8 cellular contexts compared by ENCODE assay signal in the genomic region with DNA sequence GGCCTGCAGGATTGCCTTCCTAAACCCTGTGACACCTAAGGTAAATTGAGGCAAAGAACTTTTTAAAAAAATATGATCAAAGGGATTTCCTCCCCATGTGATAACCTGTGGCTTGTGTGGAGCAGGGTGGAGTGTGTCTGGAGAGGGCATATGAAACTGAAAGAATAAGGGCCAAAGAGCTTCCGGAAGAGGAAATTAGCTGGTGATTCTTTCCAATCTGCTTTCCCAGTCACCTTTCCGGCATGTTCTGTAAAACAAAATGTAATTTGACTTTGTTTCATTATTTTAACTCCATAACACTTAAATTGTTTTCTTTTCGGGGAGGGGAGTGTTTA. TPM values are rescaled to one million over a fixed set of nuclear protein-coding genes. Genes with fewer than 3 reads are reported as not detected.
DNase-seq lines count a peak whose midpoint lies in the region; ATAC-seq and TF ChIP-seq lines count a peak whose summit lies in the region.

No MANE protein-coding gene starts in this region.

- no peaks in the 10 kb centered on the region for H4K20me1 ChIP-seq in HCT116 (ENCODE audit: insufficient read depth)

- H3K9me3 ChIP-seq in HCT116 (ENCODE audit: control insufficient read depth in 1 of 2, insufficient read depth in 1 of 2, low read depth in 1 of 2, low read length in 2 of 2) = no peaks in the 10 kb centered on the region
- H3K9me3 ChIP-seq in heart right ventricle = no peaks in the 10 kb centered on the region
- H3K9me3 ChIP-seq in psoas muscle = no peaks in the 10 kb centered on the region

- no peak overlapping the region for H2AFZ ChIP-seq in HCT116 (ENCODE audit: low read depth, low read length, poor library complexity, severe bottlenecking)

- H3K4me2 ChIP-seq in HCT116 (ENCODE audit: low read length) = peak overlapping the region; percentile 82

- H3K4me3 ChIP-seq in HCT116 (replicated peaks in 1 of 2; ENCODE audit: low read depth in 1 of 2, low read length in 2 of 2) (peak overlapping the region; percentile 64 to 73), heart right ventricle (peak overlapping the region; percentile 53 to 81 (median 70)), psoas muscle (peak overlapping the region; percentile 69)

- no peak for TF ChIP-seq CTCF in HCT116 (IDR thresholded peaks at IDR 0.05 in 2 of 3, conservative IDR thresholded peaks at IDR 0.05 in 1 of 3; ENCODE audit: borderline replicate concordance in 1 of 3, insufficient read depth in 1 of 3, low read depth in 2 of 3, low read length in 2 of 3)
- TF ChIP-seq CTCF in heart right ventricle (IDR thresholded peaks at IDR 0.05) = no peak
- no peak for TF ChIP-seq CTCF in psoas muscle (IDR thresholded peaks at IDR 0.05)

- no peaks in the 10 kb centered on the region for H3K9me2 ChIP-seq in HCT116 (ENCODE audit: insufficient read depth)

- peak overlapping the region; percentile 86 for H3K27ac Mint-ChIP-seq in activated T-helper 17 cell treated with anti-CD3 and anti-CD28 coated beads, Interleukin-2, amount 50 U/mL, for 72 hours

- no peak for DNase-seq in activated T-cell treated with anti-CD3 and anti-CD28 coated beads, Interleukin-2, amount 50 U/mL, for 4 hours
- no peak for DNase-seq in activated T-cell treated with anti-CD3 and anti-CD28 coated beads, Interleukin-2, amount 50 U/mL, for 48 hours
- DNase-seq in HCT116 (ENCODE audit: low read depth, low spot score) (no peak), M059J (ENCODE audit: low read depth) (peak; percentile 76), heart right ventricle (peak in 1 of 2 donors; percentile 18), psoas muscle (no peak), head of caudate nucleus (no peak)

- WGBS in heart right ventricle, 2 donors = 0% methylated on average over 3 of the region's 3 CpGs
- 0 to 52% (median 0%) methylated on average over 3 of the region's 3 CpGs for WGBS in psoas muscle, 3 donors

- H3K36me3 ChIP-seq in HCT116 (ENCODE audit: control insufficient read depth in 1 of 2, insufficient read depth in 2 of 2, low read length in 2 of 2) = no peaks in the 10 kb centered on the region
- no peaks in the 10 kb centered on the region for H3K36me3 ChIP-seq in heart right ventricle
- H3K36me3 ChIP-seq in psoas muscle (ENCODE audit: insufficient read depth in 1 of 2, low read depth in 1 of 2) = no peaks in the 10 kb centered on the region

- H3K27me3 Mint-ChIP-seq in activated T-cell treated with anti-CD3 and anti-CD28 coated beads, Interleukin-2, amount 50 U/mL, for 4 hours (ENCODE audit: low read depth) = no peaks in the 10 kb centered on the region
- H3K27me3 Mint-ChIP-seq in activated T-helper 17 cell treated with anti-CD3 and anti-CD28 coated beads, Interleukin-2, amount 50 U/mL, for 72 hours = no peaks in the 10 kb centered on the region

- H3K79me2 ChIP-seq in HCT116 (ENCODE audit: insufficient read depth, low read length) = peaks cover 51% of the 10 kb centered on the region

- TF ChIP-seq POLR2A in HCT116 (IDR thresholded peaks at IDR 0.05; ENCODE audit: borderline replicate concordance, extremely low read depth, insufficient read depth, insufficient read length) = no peak

- peaks cover 11 to 15% of the 10 kb centered on the region in 2 experiments for H3K4me1 ChIP-seq in HCT116 (ENCODE audit: control insufficient read depth in 1 of 2, insufficient read depth in 2 of 2, low read length in 2 of 2)
- peaks cover 0 to 25% (median 0%) of the 10 kb centered on the region in 9 donors for H3K4me1 ChIP-seq in heart right ventricle
- no peaks in the 10 kb centered on the region for H3K4me1 ChIP-seq in psoas muscle

- no TSS peak for BruUV-seq in HCT116 (replicated peaks; lab: Mats Ljungman, UMichigan)

- CTCF ChIA-PET in HCT116 (lab: Charles Lee) = interaction anchor here (0.7 kb wide), 1 partner anchor 27 kb away, joined by 4 read pairs; no protein-coding TSS in a partner anchor

- peak overlapping the region; percentile 87 for H3K4me3 Mint-ChIP-seq in activated T-cell treated with anti-CD3 and anti-CD28 coated beads, Interleukin-2, amount 50 U/mL, for 4 hours
- peak overlapping the region; percentile 89 for H3K4me3 Mint-ChIP-seq in activated T-helper 17 cell treated with anti-CD3 and anti-CD28 coated beads, Interleukin-2, amount 50 U/mL, for 72 hours

- H3K36me3 Mint-ChIP-seq in activated T-cell treated with anti-CD3 and anti-CD28 coated beads, Interleukin-2, amount 50 U/mL, for 4 hours (ENCODE audit: insufficient read depth) = peaks cover 2% of the 10 kb centered on the region
- peaks cover 15% of the 10 kb centered on the region for H3K36me3 Mint-ChIP-seq in activated T-helper 17 cell treated with anti-CD3 and anti-CD28 coated beads, Interleukin-2, amount 50 U/mL, for 72 hours (ENCODE audit: low read depth)

- RAD21 ChIA-PET in HCT116 (lab: Charles Lee; ENCODE audit: low non-redundant PET in 1 of 2, low total read pairs in 2 of 2, uncharacterized antibody in 2 of 2, unreplicated experiment in 2 of 2) = no interaction called here

- POLR2A ChIA-PET in HCT116 (lab: Charles Lee) = interaction anchor here (1.3 kb wide), 1 partner anchor 9 kb away, joined by 3 read pairs; no protein-coding TSS in a partner anchor

- H3K27ac ChIP-seq in HCT116 (ENCODE audit: low read depth, low read length) = peak overlapping the region; percentile 93
- H3K27ac ChIP-seq in heart right ventricle = peak overlapping the region; percentile 88 to 99 (median 97)
- peak overlapping the region; percentile 96 for H3K27ac ChIP-seq in psoas muscle

- no peaks in the 10 kb centered on the region for H3K9me3 Mint-ChIP-seq in activated T-cell treated with anti-CD3 and anti-CD28 coated beads, Interleukin-2, amount 50 U/mL, for 4 hours
- H3K9me3 Mint-ChIP-seq in activated T-helper 17 cell treated with anti-CD3 and anti-CD28 coated beads, Interleukin-2, amount 50 U/mL, for 72 hours = no peaks in the 10 kb centered on the region

- peaks cover 17% of the 10 kb centered on the region for H3K4me1 Mint-ChIP-seq in activated T-cell treated with anti-CD3 and anti-CD28 coated beads, Interleukin-2, amount 50 U/mL, for 4 hours (ENCODE audit: low read depth)
- peaks cover 6% of the 10 kb centered on the region for H3K4me1 Mint-ChIP-seq in activated T-helper 17 cell treated with anti-CD3 and anti-CD28 coated beads, Interleukin-2, amount 50 U/mL, for 72 hours

- no peak for TF ChIP-seq RAD21 in HCT116 (IDR thresholded peaks at IDR 0.05; ENCODE audit: low read depth)

- H3K9ac ChIP-seq in HCT116 (ENCODE audit: low read length) = peak overlapping the region; percentile 91

- H3K27me3 ChIP-seq in HCT116 (ENCODE audit: insufficient read depth, low read length) (no peaks in the 10 kb centered on the region), heart right ventricle (no peaks in the 10 kb centered on the region), psoas muscle (ENCODE audit: insufficient read depth in 3 of 3, low read length in 2 of 3) (no peaks in the 10 kb centered on the region)

- intact Hi-C loops in HCT116 (cut with micrococcal nuclease) (no loop called here), heart right ventricle (cut with DNase I) (no loop called here), psoas muscle (cut with DNase I) (loop anchor here in 1 of 2 donors (1.0 kb wide), 1 partner anchor 101 kb away; a partner anchor contains a TSS), head of caudate nucleus (cut with DNase I) (no loop called here)

- ATAC-seq in activated T-cell treated with anti-CD3 and anti-CD28 coated beads, Interleukin-2, amount 50 U/mL, for 4 hours = peak; percentile 10 to 22
- ATAC-seq in HCT116 = peak; percentile 39
- ATAC-seq in activated T-helper 17 cell treated with anti-CD3 and anti-CD28 coated beads, Interleukin-2, amount 50 U/mL, for 72 hours (replicated peaks) = peak; percentile 54
- peak; percentile 34 to 57 (median 44) for ATAC-seq in heart right ventricle
- peak in 3 of 4 donors; percentile 37 to 48 (median 40) for ATAC-seq in psoas muscle

TF ChIP-seq in HCT116, 20 proteins besides CTCF, POLR2A, EP300 and RAD21:
- TF ChIP-seq SIN3A (IDR thresholded peaks at IDR 0.05; ENCODE audit: low read depth) (no peak), ZNF274 (IDR thresholded peaks at IDR 0.05; ENCODE audit: low read depth, low read length) (no peak), SP1 (IDR thresholded peaks at IDR 0.05; ENCODE audit: low read depth) (no peak; the same call in 1 of the 2 replicates), ELF1 (IDR thresholded peaks at IDR 0.05; ENCODE audit: borderline replicate concordance, low read depth) (peak; percentile 7; the same call in 1 of the 2 replicates), SRF (IDR thresholded peaks at IDR 0.05; ENCODE audit: low read depth) (no peak)
TF ChIP-seq in HCT116: peak in this region for 1.

RNA-seq across cellular contexts. Expression of a gene that starts 0.6 kb away (rescaled TPM):
- 10 to 100 TPM; 28.8 to 34.9 (median 32.8) TPM for total RNA-seq in activated T-cell treated with anti-CD3 and anti-CD28 coated beads, Interleukin-2, amount 50 U/mL, for 4 hours
- total RNA-seq in HCT116 (2021; ENCODE audit: unreplicated experiment) = 41.0 TPM
- 12.3 and 21.7 TPM in 2 replicates for polyA plus RNA-seq in HCT116 (2012)
- 29.8 and 44.2 TPM in 2 replicates for total RNA-seq in M059J (2014; rRNA removed; shearing (Covaris generic))
- 10 to 100 TPM; 27.0 to 33.4 TPM for total RNA-seq in activated T-helper 17 cell treated with anti-CD3 and anti-CD28 coated beads, Interleukin-2, amount 50 U/mL, for 72 hours
- total RNA-seq in heart right ventricle = 10 to 100 TPM; 22.2 to 34.6 (median 29.5) TPM
- 1 to 10 TPM; 7.3 to 8.8 TPM for polyA plus RNA-seq in heart right ventricle
- total RNA-seq in psoas muscle = 10 to 100 TPM; 34.8 to 40.1 (median 37.6) TPM
- polyA plus RNA-seq in psoas muscle = 10 to 100 TPM in 2 of 3 donors, 1 to 10 TPM in 1; 7.5 to 27.9 (median 13.7) TPM
